16 cellular contexts compared by ENCODE assay signal in the genomic region with DNA sequence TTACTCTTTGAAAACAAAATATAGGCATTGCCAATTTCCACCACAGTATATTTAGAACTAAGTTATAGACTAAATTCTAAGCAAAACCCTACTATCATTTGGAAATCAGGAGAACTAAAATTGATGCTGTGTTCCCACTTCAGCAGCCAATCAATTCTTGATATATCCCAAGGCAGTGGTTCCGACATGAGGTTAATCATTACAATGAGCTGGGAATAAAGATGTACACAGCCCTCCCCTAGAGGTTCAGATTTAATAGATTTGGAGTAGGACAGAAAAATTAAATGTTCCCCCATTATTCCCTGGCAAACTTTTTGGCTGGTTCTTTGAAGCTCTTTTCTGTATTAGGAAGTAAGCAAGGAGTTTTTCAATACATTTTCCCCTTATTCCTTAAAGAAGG. TPM values are rescaled to one million over a fixed set of nuclear protein-coding genes. Genes with fewer than 3 reads are reported as not detected.
DNase-seq lines count a peak whose midpoint lies in the region; ATAC-seq, FAIRE-seq and TF ChIP-seq lines count a peak whose summit lies in the region.
"Had no signal": no experiment of that assay in that cellular context is flagged by ENCODE, and none has a peak within 500 bp of the region (broad histone marks: within the 10 kb centered on the region; RNA-seq: fewer than 3 reads in every experiment).

No MANE protein-coding gene starts in this region.

- POLR2A ChIA-PET in HepG2 (lab: Yijun Ruan, JAX) = no interaction called here

- TF ChIP-seq CTCF in HepG2 (CRISPR knock-in tag; IDR thresholded peaks at IDR 0.05) (no peak), natural killer cell (IDR thresholded peaks at IDR 0.05) (no peak), GM20000 (IDR thresholded peaks at IDR 0.05; ENCODE audit: extremely low read depth, missing control alignments) (no peak)

- peaks cover 3 to 26% of the 10 kb centered on the region in 2 experiments for H3K36me3 ChIP-seq in HepG2 (replicated peaks in 1 of 2; ENCODE audit: control insufficient read depth in 1 of 2, insufficient read depth in 2 of 2, low read length in 2 of 2)

- no TSS peak for BruUV-seq in HepG2 (replicated peaks; lab: Mats Ljungman, UMichigan)

- in situ Hi-C loops in HepG2 (cut with HindIII; ENCODE audit: extremely low pct_ligation_motif_present, low pct_unique_long_range_greater_than_20kb) = no loop called here

- H3K27ac ChIP-seq in HepG2 (ENCODE audit: extremely low read length, insufficient read depth, low read length) = no peak overlapping the region
- H3K27ac ChIP-seq: 22Rv1 had no signal

- H3K36me3 Mint-ChIP-seq in activated naive CD4-positive, alpha-beta T cell treated with anti-CD3 and anti-CD28 coated beads, Interleukin-2, amount 50 U/mL, for 24 hours = peaks cover 18% of the 10 kb centered on the region
- peaks cover 17% of the 10 kb centered on the region for H3K36me3 Mint-ChIP-seq in natural killer cell

- no peak overlapping the region for H3K9ac ChIP-seq in HepG2 (ENCODE audit: insufficient read depth, low read depth, low read length)

- TF ChIP-seq POLR2A in HepG2 (IDR thresholded peaks at IDR 0.05; ENCODE audit: insufficient read depth in 1 of 2, low read depth in 2 of 2, low read length in 2 of 2) = no peak

- DNase-seq in activated naive CD4-positive, alpha-beta T cell (lab: John Stamatoyannopoulos, UW) = no peak
- DNase-seq in HepG2 (ENCODE audit: low spot score) (no peak), natural killer cell (no peak), SHP77 (lab: John Stamatoyannopoulos, UW) (no peak), GM20000 (ENCODE audit: low spot score) (no peak), NCI-H2107 (lab: John Stamatoyannopoulos, UW) (no peak)
- DNase-seq in activated naive CD4-positive, alpha-beta T cell treated with Interleukin-2 at 50 U/mL for 16 hours = no peak
- DNase-seq: Calu3, DMS 273 treated with DMSO at 0.1 percent for 48 hours, H7, IMR-90 had no signal

- H4K20me1 ChIP-seq in HepG2 (ENCODE audit: insufficient read depth, low read length) = peaks cover 2% of the 10 kb centered on the region; the same call in 1 of the 2 replicates

- no peaks in the 10 kb centered on the region for H3K9me3 ChIP-seq in HepG2 (ENCODE audit: low read length)

- H3K27me3 ChIP-seq in HepG2 (ENCODE audit: control insufficient read depth in 1 of 2, insufficient read depth in 2 of 2, low read length in 2 of 2) = no peaks in the 10 kb centered on the region

- ATAC-seq in HepG2 (peak; percentile 31; the same call in 1 of the 3 replicates), natural killer cell (no peak)
- ATAC-seq: GM12878, GM23338 had no signal

- peaks cover 25% of the 10 kb centered on the region for H3K79me2 ChIP-seq in HepG2 (ENCODE audit: insufficient read depth, low read length)

- TF ChIP-seq RAD21 in HepG2 (CRISPR knock-in tag; IDR thresholded peaks at IDR 0.05) = no peak

- no peak for FAIRE-seq in HepG2 (lab: Jason Lieb, UNC)
- FAIRE-seq: GM12878 had no signal

- CTCF ChIA-PET in HepG2 (lab: Yijun Ruan, JAX; ENCODE audit: low intra/inter-chr PET ratio, low total read pairs) = no interaction called here

- H3K9me3 Mint-ChIP-seq in activated naive CD4-positive, alpha-beta T cell treated with anti-CD3 and anti-CD28 coated beads, Interleukin-2, amount 50 U/mL, for 24 hours = no peaks in the 10 kb centered on the region
- no peaks in the 10 kb centered on the region for H3K9me3 Mint-ChIP-seq in natural killer cell
- H3K9me3 Mint-ChIP-seq: CD14-positive monocyte, GM23338 had no signal

- H3K4me1 Mint-ChIP-seq in activated naive CD4-positive, alpha-beta T cell treated with anti-CD3 and anti-CD28 coated beads, Interleukin-2, amount 50 U/mL, for 24 hours = peaks cover 79% of the 10 kb centered on the region
- H3K4me1 Mint-ChIP-seq in natural killer cell = peaks cover 54 to 60% of the 10 kb centered on the region in 2 donors

- no peaks in the 10 kb centered on the region for H3K27me3 Mint-ChIP-seq in activated naive CD4-positive, alpha-beta T cell treated with anti-CD3 and anti-CD28 coated beads, Interleukin-2, amount 50 U/mL, for 24 hours
- H3K27me3 Mint-ChIP-seq in natural killer cell (ENCODE audit: low read depth in 2 of 2) = no peaks in the 10 kb centered on the region

- peaks cover 18% of the 10 kb centered on the region for H3K4me1 ChIP-seq in HepG2 (ENCODE audit: insufficient read depth, low read length)

- peak overlapping the region; percentile 17 for H3K27ac Mint-ChIP-seq in activated naive CD4-positive, alpha-beta T cell treated with anti-CD3 and anti-CD28 coated beads, Interleukin-2, amount 50 U/mL, for 24 hours
- peak overlapping the region; percentile 49 to 68 for H3K27ac Mint-ChIP-seq in natural killer cell
- H3K27ac Mint-ChIP-seq: GM23338 had no signal

- no peak overlapping the region for H3K4me3 ChIP-seq in HepG2 (replicated peaks in 1 of 3; ENCODE audit: insufficient read depth in 1 of 3, low read depth in 2 of 3, low read length in 3 of 3)
- H3K4me3 ChIP-seq: GM12878, GM23338 had no signal

- TF ChIP-seq EP300 in HepG2 (IDR thresholded peaks at IDR 0.05; ENCODE audit: low read depth in 2 of 2, low read length in 2 of 2) (no peak), HepG2 (CRISPR knock-in tag; IDR thresholded peaks at IDR 0.05; ENCODE audit: borderline replicate concordance) (no peak)

- WGBS in HepG2 (ENCODE audit: low lambda C conversion rate) = 25% methylated on average over 1 of the region's 1 CpG

- intact Hi-C loops in HepG2 (cut with micrococcal nuclease; ENCODE audit: unreplicated experiment) (no loop called here), natural killer cell (cut with micrococcal nuclease) (no loop called here)

- no peak overlapping the region for H3K4me2 ChIP-seq in HepG2 (ENCODE audit: low read depth, low read length)
- H3K4me2 ChIP-seq: GM23338 had no signal

- H2AFZ ChIP-seq in HepG2 (ENCODE audit: low read length) = no peak overlapping the region
- H2AFZ ChIP-seq: GM23338 had no signal

- no peak overlapping the region for H3K4me3 Mint-ChIP-seq in activated naive CD4-positive, alpha-beta T cell treated with anti-CD3 and anti-CD28 coated beads, Interleukin-2, amount 50 U/mL, for 24 hours
- H3K4me3 Mint-ChIP-seq in natural killer cell = no peak overlapping the region
- H3K4me3 Mint-ChIP-seq: CD14-positive monocyte, GM23338 had no signal

TF ChIP-seq in HepG2, 621 proteins besides CTCF, POLR2A, EP300 and RAD21 (continues in another document):
- TF ChIP-seq MXD4 (CRISPR knock-in tag; IDR thresholded peaks at IDR 0.05) (no peak), U2AF1 (optimal IDR thresholded peaks at IDR 0.05; ENCODE audit: low read depth, low read length) (no peak), ZNF44 (CRISPR knock-in tag; IDR thresholded peaks at IDR 0.05) (no peak), SMYD3 (CRISPR knock-in tag; IDR thresholded peaks at IDR 0.05) (no peak), YEATS2 (CRISPR knock-in tag; IDR thresholded peaks at IDR 0.05; ENCODE audit: borderline replicate concordance) (no peak)
- TF ChIP-seq, protein P1, sequence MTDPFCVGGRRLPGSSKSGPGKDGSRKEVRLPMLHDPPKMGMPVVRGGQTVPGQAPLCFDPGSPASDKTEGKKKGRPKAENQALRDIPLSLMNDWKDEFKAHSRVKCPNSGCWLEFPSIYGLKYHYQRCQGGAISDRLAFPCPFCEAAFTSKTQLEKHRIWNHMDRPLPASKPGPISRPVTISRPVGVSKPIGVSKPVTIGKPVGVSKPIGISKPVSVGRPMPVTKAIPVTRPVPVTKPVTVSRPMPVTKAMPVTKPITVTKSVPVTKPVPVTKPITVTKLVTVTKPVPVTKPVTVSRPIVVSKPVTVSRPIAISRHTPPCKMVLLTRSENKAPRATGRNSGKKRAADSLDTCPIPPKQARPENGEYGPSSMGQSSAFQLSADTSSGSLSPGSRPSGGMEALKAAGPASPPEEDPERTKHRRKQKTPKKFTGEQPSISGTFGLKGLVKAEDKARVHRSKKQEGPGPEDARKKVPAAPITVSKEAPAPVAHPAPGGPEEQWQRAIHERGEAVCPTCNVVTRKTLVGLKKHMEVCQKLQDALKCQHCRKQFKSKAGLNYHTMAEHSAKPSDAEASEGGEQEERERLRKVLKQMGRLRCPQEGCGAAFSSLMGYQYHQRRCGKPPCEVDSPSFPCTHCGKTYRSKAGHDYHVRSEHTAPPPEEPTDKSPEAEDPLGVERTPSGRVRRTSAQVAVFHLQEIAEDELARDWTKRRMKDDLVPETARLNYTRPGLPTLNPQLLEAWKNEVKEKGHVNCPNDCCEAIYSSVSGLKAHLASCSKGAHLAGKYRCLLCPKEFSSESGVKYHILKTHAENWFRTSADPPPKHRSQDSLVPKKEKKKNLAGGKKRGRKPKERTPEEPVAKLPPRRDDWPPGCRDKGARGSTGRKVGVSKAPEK (CRISPR knock-in tag; IDR thresholded peaks at IDR 0.05; ENCODE audit: borderline replicate concordance) = no peak

RNA-seq across cellular contexts. Expression of a gene that starts 15.1 kb away (rescaled TPM):
- total RNA-seq in HepG2 (2016; rRNA removed; fragmentation: Illumina TruSeq; extraction: Trizol) = 12.7 and 13.7 TPM in 2 replicates
- total RNA-seq in HepG2 (2016; cell fraction: cytosol; rRNA removed; fragmentation: Illumina TruSeq; extraction: Trizol; ENCODE audit: low read depth) = 3.6 and 6.0 TPM in 2 replicates
- total RNA-seq in HepG2 (2016; cell fraction: insoluble cytoplasmic fraction; rRNA removed; fragmentation: Illumina TruSeq; extraction: Trizol) = 12.3 and 16.2 TPM in 2 replicates
- total RNA-seq in HepG2 (2016; cell fraction: membrane; rRNA removed; fragmentation: Illumina TruSeq; extraction: Trizol) = 8.6 and 10.9 TPM in 2 replicates
- 19.8 and 22.2 TPM in 2 replicates for total RNA-seq in HepG2 (2016; cell fraction: nucleus; rRNA removed; fragmentation: Illumina TruSeq; extraction: Trizol)
- 5.3 and 7.1 TPM in 2 replicates for polyA plus RNA-seq in HepG2 (2011; rRNA removed)
- polyA plus RNA-seq in HepG2 (2011; cell fraction: cytosol; rRNA removed) = 2.1 and 4.5 TPM in 2 replicates
- 11.8 and 13.5 TPM in 2 replicates for polyA plus RNA-seq in HepG2 (2011; cell fraction: nucleus; rRNA removed)
- 5.5 and 7.3 TPM in 2 replicates for polyA plus RNA-seq in HepG2 (2012)
- polyA plus RNA-seq in HepG2 (2016; cell fraction: cytosol; fragmentation: Illumina TruSeq; extraction: Trizol; ENCODE audit: low read depth) = 0.34 and 0.62 TPM in 2 replicates
- 8.3 and 8.5 TPM in 2 replicates for polyA plus RNA-seq in HepG2 (2016; cell fraction: insoluble cytoplasmic fraction; fragmentation: Illumina TruSeq; extraction: Trizol; ENCODE audit: low read depth)
- polyA plus RNA-seq in HepG2 (2016; cell fraction: membrane; fragmentation: Illumina TruSeq; extraction: Trizol; ENCODE audit: low read depth) = 1.1 and 1.2 TPM in 2 replicates
- polyA plus RNA-seq in HepG2 (2016; cell fraction: nucleus; fragmentation: Illumina TruSeq; extraction: Trizol; ENCODE audit: insufficient read depth, low read depth) = 21.9 and 22.5 TPM in 2 replicates
- polyA minus RNA-seq in HepG2 (2011; rRNA and poly(A)+ RNA removed; ENCODE audit: low replicate concordance) = 5.9 and 15.6 TPM in 2 replicates
- polyA minus RNA-seq in HepG2 (2011; cell fraction: cytosol; rRNA and poly(A)+ RNA removed) = 10.8 and 14.6 TPM in 2 replicates
- 62.7 and 74.1 TPM in 2 replicates for polyA minus RNA-seq in HepG2 (2011; cell fraction: nucleus; rRNA and poly(A)+ RNA removed)
- total RNA-seq in natural killer cell = 100 to 1,000 TPM in 2 of 3 donors, 10 to 100 TPM in 1; 93.3 to 107 (median 101) TPM
